In the genomic region with DNA sequence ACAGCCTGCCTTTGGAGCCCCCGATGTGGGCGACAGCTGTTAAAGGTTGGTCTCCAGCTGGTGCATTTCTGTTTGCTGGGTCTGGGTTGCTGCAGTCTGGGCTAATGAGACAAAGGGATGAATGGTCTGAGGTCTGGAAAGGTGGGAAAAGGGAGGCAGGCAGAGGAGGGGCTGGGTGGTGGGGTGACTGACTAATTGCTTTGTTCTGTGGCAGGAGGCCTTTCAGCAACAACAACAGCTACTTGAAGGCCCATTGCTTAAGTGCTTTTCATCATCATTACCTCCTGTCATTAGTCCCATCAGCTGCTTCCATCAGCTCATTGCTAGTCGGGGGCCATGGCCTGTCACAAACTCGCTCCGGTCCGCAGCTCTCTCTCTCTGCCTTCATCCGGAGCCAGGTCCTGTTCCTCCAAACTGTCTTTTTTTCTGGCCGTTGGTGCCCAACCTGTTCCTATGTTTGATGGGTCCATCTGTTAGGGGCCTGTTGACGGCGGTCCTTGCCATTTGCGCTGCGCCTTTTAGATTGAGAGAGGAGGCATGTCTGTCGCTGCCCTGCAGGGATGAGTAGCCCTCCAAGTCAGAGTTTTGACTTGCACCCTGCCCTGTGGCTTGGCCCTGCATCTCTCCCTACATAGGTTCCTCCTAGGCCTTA, we compare ENCODE assay signal across 27 cellular contexts.
DNase-seq lines count a peak whose midpoint lies in the region; ATAC-seq lines count a peak whose summit lies in the region.
"Had no signal": no experiment of that assay in that cellular context is flagged by ENCODE, and none has a peak within 500 bp of the region (broad histone marks: within the 10 kb centered on the region; RNA-seq: fewer than 3 reads in every experiment).

No MANE protein-coding gene starts in this region.

- peaks cover 0 to 12% of the 10 kb centered on the region in 2 donors for H3K4me1 ChIP-seq in neuronal stem cell (ENCODE audit: control insufficient read depth in 2 of 2, insufficient read depth in 1 of 2, low read depth in 1 of 2, low read length in 2 of 2)
- no peaks in the 10 kb centered on the region for H3K4me1 ChIP-seq in naive thymus-derived CD4-positive, alpha-beta T cell (ENCODE audit: control insufficient read depth in 2 of 2, insufficient read depth in 2 of 2, low read length in 2 of 2)
- H3K4me1 ChIP-seq: body of pancreas, esophagus muscularis mucosa, gastroesophageal sphincter, stomach, transverse colon had no signal

- no peak overlapping the region for H3K4me3 ChIP-seq in neuronal stem cell (ENCODE audit: low read length in 2 of 2)
- H3K4me3 ChIP-seq in naive thymus-derived CD4-positive, alpha-beta T cell (ENCODE audit: low read length), result no peak overlapping the region
- H3K4me3 ChIP-seq: body of pancreas, esophagus muscularis mucosa, gastroesophageal sphincter, stomach, transverse colon had no signal

- peaks cover 0 to 6% (median 4%) of the 10 kb centered on the region in 5 donors for H3K27me3 Mint-ChIP-seq in naive thymus-derived CD4-positive, alpha-beta T cell

- POLR2A ChIA-PET in naive thymus-derived CD4-positive, alpha-beta T cell (lab: Charles Lee), result no interaction called here

- H4K91ac ChIP-seq in neuronal stem cell (ENCODE audit: low read depth, low read length, poor library complexity), result no peak overlapping the region

- H3K27me3 ChIP-seq in neuronal stem cell (ENCODE audit: control insufficient read depth in 3 of 3, insufficient read depth in 3 of 3, low read depth in 1 of 3, low read length in 3 of 3), result peaks cover 0 to 2% (median 0%) of the 10 kb centered on the region in 3 experiments
- H3K27me3 ChIP-seq in naive thymus-derived CD4-positive, alpha-beta T cell (ENCODE audit: control insufficient read depth in 2 of 2, insufficient read depth in 2 of 2, low read length in 2 of 2), result no peaks in the 10 kb centered on the region
- H3K27me3 ChIP-seq: body of pancreas, esophagus muscularis mucosa, gastroesophageal sphincter, stomach, transverse colon had no signal

- intact Hi-C loops in naive thymus-derived CD4-positive, alpha-beta T cell (cut with micrococcal nuclease), result no loop called here

- H2AK5ac ChIP-seq in neuronal stem cell (ENCODE audit: low read depth, low read length), result peak overlapping the region; percentile 30

- CTCF ChIA-PET in naive thymus-derived CD4-positive, alpha-beta T cell (lab: Charles Lee), result no interaction called here

- H3K4me2 ChIP-seq in neuronal stem cell (ENCODE audit: insufficient read depth, low read length, poor library complexity, severe bottlenecking), result peak overlapping the region; percentile 48

- no peaks in the 10 kb centered on the region for H3K79me1 ChIP-seq in neuronal stem cell (ENCODE audit: low read depth, low read length)

- H2BK5ac ChIP-seq in neuronal stem cell (ENCODE audit: low read length), result no peak overlapping the region

- no peak overlapping the region for H3K9ac ChIP-seq in neuronal stem cell (ENCODE audit: low read depth, low read length, poor library complexity)

- no peak overlapping the region for H2BK15ac ChIP-seq in neuronal stem cell (ENCODE audit: low read length)

- no peaks in the 10 kb centered on the region for H3K36me3 ChIP-seq in neuronal stem cell (replicated peaks in 1 of 2; ENCODE audit: control insufficient read depth in 2 of 2, insufficient read depth in 2 of 2, low read length in 2 of 2)
- no peaks in the 10 kb centered on the region for H3K36me3 ChIP-seq in naive thymus-derived CD4-positive, alpha-beta T cell (ENCODE audit: control insufficient read depth in 2 of 3, insufficient read depth in 3 of 3, low read length in 3 of 3)
- H3K36me3 ChIP-seq: esophagus muscularis mucosa, gastroesophageal sphincter, stomach, transverse colon had no signal

- no peaks in the 10 kb centered on the region for H3K4me1 Mint-ChIP-seq in naive thymus-derived CD4-positive, alpha-beta T cell
- H3K4me1 Mint-ChIP-seq: activated naive CD8-positive, alpha-beta T cell treated with anti-CD3 and anti-CD28 coated beads, Interleukin-2, amount 50 U/mL, for 24 hours; CD4-positive, alpha-beta memory T cell; naive thymus-derived CD8-positive, alpha-beta T cell had no signal

- no peak overlapping the region for H3K27ac ChIP-seq in neuronal stem cell (replicated peaks; ENCODE audit: low read length)
- H3K27ac ChIP-seq in naive thymus-derived CD4-positive, alpha-beta T cell (ENCODE audit: low read depth, low read length), result no peak overlapping the region
- H3K27ac ChIP-seq: 22Rv1, body of pancreas, esophagus muscularis mucosa, gastroesophageal sphincter, RWPE1, stomach, transverse colon had no signal

- H2BK12ac ChIP-seq in neuronal stem cell (ENCODE audit: low read length), result no peak overlapping the region

- H2AFZ ChIP-seq in neuronal stem cell (ENCODE audit: low read length), result no peak overlapping the region

- H3K18ac ChIP-seq in neuronal stem cell (ENCODE audit: low read length), result no peak overlapping the region

- DNase-seq in DMS 273 (lab: John Stamatoyannopoulos, UW; ENCODE audit: unreplicated experiment) (peak; percentile 27), DMS 273 treated with DMSO at 0.1 percent for 48 hours (lab: John Stamatoyannopoulos, UW) (no peak), NCI-H524 (lab: John Stamatoyannopoulos, UW) (peak; percentile 86 to 97), cerebellar cortex (ENCODE audit: low spot score) (peak; percentile 28), neuronal stem cell (ENCODE audit: low spot score) (peak; percentile 60)
- DNase-seq in effector CD4-positive, alpha-beta T cell, result no peak
- no peak for DNase-seq in naive thymus-derived CD4-positive, alpha-beta T cell
- DNase-seq: activated CD4-positive, alpha-beta T cell treated with anti-CD3 and anti-CD28 coated beads, Interleukin-2, amount 50 U/mL, for 48 hours; activated effector memory CD4-positive, alpha-beta T cell treated with anti-CD3 and anti-CD28 coated beads, Interleukin-2, amount 50 U/mL, for 16 hours; activated naive CD8-positive, alpha-beta T cell treated with anti-CD3 and anti-CD28 coated beads, Interleukin-2, amount 50 U/mL, for 24 hours; body of pancreas; CD4-positive, alpha-beta memory T cell; effector memory CD8-positive, alpha-beta T cell; left cardiac atrium; mesenchymal stem cell; naive thymus-derived CD8-positive, alpha-beta T cell; NCI-H1048; NCI-H446; stomach; T-helper 9 cell; transverse colon had no signal

- H2BK120ac ChIP-seq in neuronal stem cell (ENCODE audit: low read depth, low read length), result no peak overlapping the region

- no peak overlapping the region for H4K8ac ChIP-seq in neuronal stem cell (ENCODE audit: low read depth, low read length)

- no peak overlapping the region for H3K14ac ChIP-seq in neuronal stem cell (ENCODE audit: low read length)

- no peak overlapping the region for H3K27ac Mint-ChIP-seq in naive thymus-derived CD4-positive, alpha-beta T cell
- H3K27ac Mint-ChIP-seq: activated naive CD8-positive, alpha-beta T cell treated with anti-CD3 and anti-CD28 coated beads, Interleukin-2, amount 50 U/mL, for 24 hours; CD4-positive, alpha-beta memory T cell; effector memory CD8-positive, alpha-beta T cell; naive thymus-derived CD8-positive, alpha-beta T cell had no signal

- no peak overlapping the region for H3K23ac ChIP-seq in neuronal stem cell (ENCODE audit: low read depth, low read length, poor library complexity)

- H3K9me3 Mint-ChIP-seq in naive thymus-derived CD4-positive, alpha-beta T cell, result peaks cover 0 to 5% (median 0%) of the 10 kb centered on the region in 11 donors
- H3K9me3 Mint-ChIP-seq: activated naive CD8-positive, alpha-beta T cell treated with anti-CD3 and anti-CD28 coated beads, Interleukin-2, amount 50 U/mL, for 24 hours; effector memory CD8-positive, alpha-beta T cell; naive thymus-derived CD8-positive, alpha-beta T cell had no signal

- no peak overlapping the region for H3K4ac ChIP-seq in neuronal stem cell (ENCODE audit: low read length)

- H3K9me3 ChIP-seq in neuronal stem cell (replicated peaks in 1 of 2; ENCODE audit: control insufficient read depth in 2 of 2, insufficient read depth in 1 of 2, low read depth in 1 of 2, low read length in 2 of 2), result no peaks in the 10 kb centered on the region
- no peaks in the 10 kb centered on the region for H3K9me3 ChIP-seq in naive thymus-derived CD4-positive, alpha-beta T cell (ENCODE audit: control insufficient read depth in 2 of 3, low read length in 3 of 3)
- H3K9me3 ChIP-seq: body of pancreas, esophagus muscularis mucosa, gastroesophageal sphincter, stomach had no signal

- H3K4me3 Mint-ChIP-seq in naive thymus-derived CD4-positive, alpha-beta T cell, result no peak overlapping the region
- H3K4me3 Mint-ChIP-seq: activated naive CD8-positive, alpha-beta T cell treated with anti-CD3 and anti-CD28 coated beads, Interleukin-2, amount 50 U/mL, for 24 hours; CD4-positive, alpha-beta memory T cell; effector memory CD8-positive, alpha-beta T cell; naive thymus-derived CD8-positive, alpha-beta T cell had no signal

- no peak for ATAC-seq in naive thymus-derived CD4-positive, alpha-beta T cell
- no peak for ATAC-seq in HG03460 (IDR thresholded peaks at IDR 0.05; ENCODE audit: unreplicated experiment)
- ATAC-seq: activated naive CD8-positive, alpha-beta T cell treated with anti-CD3 and anti-CD28 coated beads, Interleukin-2, amount 50 U/mL, for 24 hours; body of pancreas; effector memory CD8-positive, alpha-beta T cell; gastroesophageal sphincter; left cardiac atrium; naive thymus-derived CD8-positive, alpha-beta T cell; sciatic nerve had no signal

- no CpG with 5 or more reads among the region's 13 CpGs for WGBS in neuronal stem cell (ENCODE audit: extremely low coverage in 2 of 2, insufficient read length in 2 of 2, insufficient replicate concordance in 1 of 2), 2 donors

- H3K36me3 Mint-ChIP-seq in naive thymus-derived CD4-positive, alpha-beta T cell, result no peaks in the 10 kb centered on the region
- H3K36me3 Mint-ChIP-seq: CD4-positive, alpha-beta memory T cell; naive thymus-derived CD8-positive, alpha-beta T cell had no signal

Comparison
In these comparisons a context has a peak if more than half of its experiments do, and no peak if none do; other contexts are left out.
1. DNase-seq: peak in DMS 273 (single experiment), NCI-H524 (2 of 2), cerebellar cortex (single experiment) and neuronal stem cell (single experiment); none in DMS 273 treated with DMSO at 0.1 percent for 48 hours (single experiment), effector CD4-positive, alpha-beta T cell (single experiment) and naive thymus-derived CD4-positive, alpha-beta T cell (0 of 9).